ENCODE assay signal across 11 cellular contexts in genomic region chr4:38371391-38371851, GRCh38.
DNase-seq lines count a peak whose midpoint lies in the region; ATAC-seq and TF ChIP-seq lines count a peak whose summit lies in the region.
"Had no signal": no experiment of that assay in that cellular context is flagged by ENCODE, and none has a peak within 500 bp of the region (broad histone marks: within the 10 kb centered on the region; RNA-seq: fewer than 3 reads in every experiment).

No MANE protein-coding gene starts in this region.

- H3K4me1 ChIP-seq in mucosa of descending colon (ENCODE audit: low read depth), result peaks cover 3% of the 10 kb centered on the region

- no peaks in the 10 kb centered on the region for H3K36me3 ChIP-seq in mucosa of descending colon (ENCODE audit: low read depth)

- H3K4me3 ChIP-seq in choroid plexus epithelial cell (ENCODE audit: low read depth, low read length) (no peak overlapping the region), mucosa of descending colon (no peak overlapping the region)

- intact Hi-C loops in mucosa of descending colon (cut with DNase I, micrococcal nuclease), result no loop called here

- ATAC-seq in mucosa of descending colon (peak; percentile 66), HG02970 (IDR thresholded peaks at IDR 0.05; ENCODE audit: low FRiP score, unreplicated experiment) (no peak)
- ATAC-seq: stimulated activated effector memory CD8-positive, alpha-beta T cell treated with anti-CD3 and anti-CD28 coated beads, Interleukin-12 subunit alpha, Interleukin-12 subunit beta, amount 100 ng/mL, for 72 hours had no signal

- DNase-seq in AG20443 (ENCODE audit: low spot score), result peak; percentile 66
- DNase-seq in NCI-H69 (lab: John Stamatoyannopoulos, UW), result peak; percentile 22
- DNase-seq in choroid plexus epithelial cell (ENCODE audit: low read depth), result peak; percentile 30
- DNase-seq in mucosa of descending colon, result no peak
- no peak for DNase-seq in NCI-H187 treated with DMSO at 0.1 percent for 48 hours (lab: John Stamatoyannopoulos, UW)
- DNase-seq in iPS-NIHi11 (ENCODE audit: low spot score), result no peak
- DNase-seq in superior temporal gyrus (ENCODE audit: extremely low spot score), result no peak
- DNase-seq: effector memory CD4-positive, alpha-beta T cell; stimulated activated CD4-positive, alpha-beta T cell treated with anti-CD3 and anti-CD28 coated beads, Interleukin-1b, Interleukin-23, amount 100 ng/mL, for 48 hours had no signal

- H3K9me3 ChIP-seq in mucosa of descending colon, result no peaks in the 10 kb centered on the region

- TF ChIP-seq CTCF in choroid plexus epithelial cell (conservative IDR thresholded peaks at IDR 0.05; ENCODE audit: low read depth, low read length) (no peak), mucosa of descending colon (IDR thresholded peaks at IDR 0.05) (no peak)

Comparison
In these comparisons a context has a peak if more than half of its experiments do, and no peak if none do; other contexts are left out.
1. DNase-seq: peak in AG20443 (single experiment), NCI-H69 (single experiment) and choroid plexus epithelial cell (single experiment); none in mucosa of descending colon (0 of 3), NCI-H187 treated with DMSO at 0.1 percent for 48 hours (single experiment), iPS-NIHi11 (single experiment) and superior temporal gyrus (single experiment).